ENCODE assay signal across 8 cellular contexts in genomic region chr18:78232196-78232595, GRCh38.
"Had no signal": no experiment of that assay in that cellular context is flagged by ENCODE, and none has a peak within 500 bp of the region (broad histone marks: within the 10 kb centered on the region; RNA-seq: fewer than 3 reads in every experiment).

No MANE protein-coding gene starts in this region.

- H3K4me3 ChIP-seq: GM12878 had no signal

- FAIRE-seq: G401.6, GM12878, GM12891, GM12892, GM18507, GM19239 had no signal

- DNase-seq: GDM1, GF-D8 had no signal

- ATAC-seq: GM12878 had no signal
